Comparison of ENCODE assay signal across 1 cellular context in the genomic region with DNA sequence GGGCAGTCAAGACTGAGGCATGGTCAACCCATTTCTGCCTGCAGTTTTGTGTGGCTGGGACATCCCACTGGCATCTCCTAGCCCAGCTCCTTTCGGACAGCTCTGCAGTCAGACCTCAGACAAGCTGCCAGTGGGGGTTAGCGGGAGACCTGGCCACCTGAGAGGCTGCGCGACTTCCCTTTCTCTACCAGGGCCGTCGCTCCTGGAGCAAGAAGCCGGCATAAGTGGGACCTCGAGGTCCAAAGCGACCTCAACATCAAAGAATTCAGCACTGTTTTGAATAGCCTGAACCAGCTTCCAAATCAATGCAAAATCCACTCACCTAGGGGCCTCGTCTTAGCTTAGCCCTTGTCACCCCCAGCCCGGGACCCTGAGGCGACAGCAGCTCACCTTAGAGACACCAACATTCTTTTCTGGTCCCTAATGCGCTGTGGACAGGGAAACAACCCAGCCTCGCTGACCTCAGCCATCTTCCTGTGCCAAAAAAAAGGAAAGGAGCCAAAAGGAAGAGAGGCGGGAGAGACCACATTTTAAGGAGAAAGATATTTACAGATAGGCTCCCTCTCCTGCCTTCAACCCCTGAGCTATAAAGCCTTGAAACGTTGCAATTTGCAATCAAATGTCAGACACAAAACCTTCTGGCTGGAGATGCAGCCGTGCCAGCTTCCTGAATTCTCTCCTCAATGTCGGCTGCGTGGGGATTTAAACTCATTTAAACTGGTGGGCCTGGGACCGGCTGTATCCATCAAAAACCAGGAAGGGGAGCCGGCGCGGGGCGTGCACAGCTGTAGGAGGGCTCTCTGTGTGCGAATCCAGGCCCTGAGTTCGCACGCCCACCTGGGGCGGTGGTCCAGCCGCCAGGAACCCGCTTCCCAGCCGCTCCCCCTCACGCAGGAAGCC.
TF ChIP-seq lines count a peak whose summit lies in the region.

No MANE protein-coding gene starts in this region.

TF ChIP-seq in HCT116, 20 proteins besides CTCF, POLR2A, EP300 and RAD21 (continued from another document):
- TF ChIP-seq, protein P1, sequence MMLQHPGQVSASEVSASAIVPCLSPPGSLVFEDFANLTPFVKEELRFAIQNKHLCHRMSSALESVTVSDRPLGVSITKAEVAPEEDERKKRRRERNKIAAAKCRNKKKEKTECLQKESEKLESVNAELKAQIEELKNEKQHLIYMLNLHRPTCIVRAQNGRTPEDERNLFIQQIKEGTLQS (IDR thresholded peaks at IDR 0.05): no peak
TF ChIP-seq in HCT116: peak in this region for 0.
